Comparison of ENCODE assay signal across 1 cellular context in genomic region chr7:128458956-128459355, GRCh38.
TF ChIP-seq lines count a peak whose summit lies in the region.

No MANE protein-coding gene starts in this region.

TF ChIP-seq in GM12878, 131 proteins besides CTCF, POLR2A, EP300 and RAD21 (continued from another document and continues in another):
- TF ChIP-seq ZNF592 (IDR thresholded peaks at IDR 0.05) (no peak), E4F1 (IDR thresholded peaks at IDR 0.05; ENCODE audit: borderline replicate concordance, partially characterized antibody) (no peak), HDAC6 (IDR thresholded peaks at IDR 0.05; ENCODE audit: unreplicated experiment) (no peak), WRNIP1 (IDR thresholded peaks at IDR 0.05; ENCODE audit: borderline replicate concordance, low read depth, low read length) (no peak), POLR2AphosphoS5 (IDR thresholded peaks at IDR 0.05; ENCODE audit: low read length) (no peak), RAD51 (IDR thresholded peaks at IDR 0.05) (0 out of 2 replicates have a peak, but pooled peaks have one; percentile 27), LARP7 (IDR thresholded peaks at IDR 0.05) (no peak), ZBTB4 (CRISPR knock-in tag; IDR thresholded peaks at IDR 0.05) (no peak), TCF12 (IDR thresholded peaks at IDR 0.05; ENCODE audit: low read depth, low read length) (no peak), PRDM15 (CRISPR knock-in tag; IDR thresholded peaks at IDR 0.05) (no peak), MAX (IDR thresholded peaks at IDR 0.05; ENCODE audit: low read depth, low read length) (no peak), KLF5 (IDR thresholded peaks at IDR 0.05; ENCODE audit: partially characterized antibody) (no peak), DPF2 (IDR thresholded peaks at IDR 0.05) (no peak), CREB1 (IDR thresholded peaks at IDR 0.05; ENCODE audit: low read depth) (no peak), SKIL (IDR thresholded peaks at IDR 0.05; ENCODE audit: low read depth, poor library complexity, severe bottlenecking) (peak; percentile 63), PML (IDR thresholded peaks at IDR 0.05; ENCODE audit: low read length) (no peak), CHD1 (IDR thresholded peaks at IDR 0.05; ENCODE audit: low read depth, low read length) (no peak), NR2F1 (conservative IDR thresholded peaks at IDR 0.05) (no peak), SMARCA5 (IDR thresholded peaks at IDR 0.05) (no peak), ZNF24 (IDR thresholded peaks at IDR 0.05) (no peak), TCF3 (IDR thresholded peaks at IDR 0.05; ENCODE audit: borderline replicate concordance, insufficient read depth, low read depth, low read length) (no peak), SIN3A (IDR thresholded peaks at IDR 0.05; ENCODE audit: low read depth, low read length) (no peak), NR2C1 (IDR thresholded peaks at IDR 0.05) (no peak), TAF1 (IDR thresholded peaks at IDR 0.05; ENCODE audit: borderline replicate concordance, low read depth, low read length) (no peak), PKNOX1 (IDR thresholded peaks at IDR 0.05) (peak; percentile 17; the same call in 1 of the 2 replicates), POLR2AphosphoS2 (IDR thresholded peaks at IDR 0.05; ENCODE audit: low read depth, low read length) (peak; percentile 82; the same call in 1 of the 2 replicates), STAT1 (conservative IDR thresholded peaks at IDR 0.05) (no peak), SMAD1 (IDR thresholded peaks at IDR 0.05; ENCODE audit: low read depth, partially characterized antibody) (no peak), MYB (IDR thresholded peaks at IDR 0.05; ENCODE audit: borderline replicate concordance, low read depth, low read length) (no peak), ZNF207 (IDR thresholded peaks at IDR 0.05; ENCODE audit: borderline replicate concordance) (no peak), YBX1 (IDR thresholded peaks at IDR 0.05) (no peak), TCF7 (IDR thresholded peaks at IDR 0.05; ENCODE audit: borderline replicate concordance) (no peak), E2F4 (IDR thresholded peaks at IDR 0.05; ENCODE audit: low read depth, low read length) (no peak), CHD2 (IDR thresholded peaks at IDR 0.05; ENCODE audit: borderline replicate concordance, low read depth, low read length) (0 out of 2 replicates have a peak, but pooled peaks have one; percentile 14), CBX3 (IDR thresholded peaks at IDR 0.05; ENCODE audit: borderline replicate concordance, low read depth) (no peak), BCLAF1 (IDR thresholded peaks at IDR 0.05) (no peak)
